Comparison of ENCODE assay signal across 8 cellular contexts in the genomic region with DNA sequence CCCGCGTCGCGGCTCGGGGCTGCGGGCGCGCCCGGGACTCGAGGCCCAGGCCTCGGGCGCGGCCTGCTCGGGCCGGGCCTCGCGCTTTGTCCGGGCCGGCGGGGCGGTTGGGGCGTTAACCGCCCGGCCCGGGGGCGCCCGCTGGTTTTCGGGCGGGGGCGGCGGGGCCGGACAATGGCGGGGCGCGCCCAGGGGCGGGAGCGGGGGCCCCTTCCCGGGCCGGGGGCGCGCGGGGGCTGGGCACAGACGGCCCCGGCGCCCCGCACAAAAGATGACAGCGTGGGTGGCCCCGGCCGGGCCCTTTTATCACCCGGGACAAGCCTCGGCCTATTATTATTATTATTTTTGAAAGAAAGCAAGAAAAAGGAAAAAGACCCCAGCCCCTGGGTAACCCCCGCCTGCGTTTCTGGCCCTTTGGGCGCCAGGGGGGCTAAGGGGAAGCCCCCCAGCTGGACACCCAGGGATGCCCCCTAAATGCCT. TPM values are rescaled to one million over a fixed set of nuclear protein-coding genes. Genes with fewer than 3 reads are reported as not detected.
DNase-seq lines count a peak whose midpoint lies in the region; ATAC-seq, FAIRE-seq and TF ChIP-seq lines count a peak whose summit lies in the region.

No MANE protein-coding gene starts in this region.

- H3K27me3 ChIP-seq in SJCRH30 (no peaks in the 10 kb centered on the region), small intestine (ENCODE audit: control insufficient read depth in 2 of 2, insufficient read depth in 2 of 2, low read length in 2 of 2) (no peaks in the 10 kb centered on the region)

- no peak for TF ChIP-seq CTCF in foreskin fibroblast (IDR thresholded peaks at IDR 0.05; ENCODE audit: low read depth, low read length)

- H3K27ac ChIP-seq in SJCRH30: no peak overlapping the region
- H3K27ac ChIP-seq in small intestine (ENCODE audit: low read depth in 1 of 2, low read length in 1 of 2): peak overlapping the region in 1 of 2 donors; percentile 63

- FAIRE-seq in small intestine (lab: Jason Lieb, UNC): no peak

- 0 to 1% (median 0%) methylated on average over 21 to 54 of the region's 54 CpGs for WGBS in small intestine, 3 donors

- TF ChIP-seq POLR2A in GM18505 (IDR thresholded peaks at IDR 0.05; ENCODE audit: borderline replicate concordance, extremely low read depth, insufficient read depth, insufficient read length): no peak

- DNase-seq in SJCRH30 (no peak), foreskin fibroblast (no peak), small intestine (no peak), kidney tubule cell (ENCODE audit: low spot score) (no peak)
- no peak for DNase-seq in stimulated activated CD4-positive, alpha-beta T cell treated with anti-CD3 and anti-CD28 coated beads, Interleukin-2, amount 100 ng/mL, for 24 hours

- H3K4me3 ChIP-seq in SJCRH30: peak overlapping the region; percentile 66
- H3K4me3 ChIP-seq in foreskin fibroblast (ENCODE audit: low read depth in 1 of 2, low read length in 2 of 2): peak overlapping the region; percentile 73 to 83
- peak overlapping the region; percentile 67 to 88 for H3K4me3 ChIP-seq in small intestine (ENCODE audit: low read depth in 1 of 2, low read length in 2 of 2)

- H3K4me1 ChIP-seq in SJCRH30 (peaks cover 5% of the 10 kb centered on the region; the same call in 1 of the 2 replicates), small intestine (ENCODE audit: control insufficient read depth in 2 of 2, insufficient read depth in 1 of 2, low read depth in 1 of 2, low read length in 1 of 2) (peaks cover 0 to 4% of the 10 kb centered on the region in 2 donors)

- peak; percentile 0 for ATAC-seq in GM21526 (IDR thresholded peaks at IDR 0.05; ENCODE audit: low FRiP score, unreplicated experiment)
- ATAC-seq in GM18505 (IDR thresholded peaks at IDR 0.05; ENCODE audit: unreplicated experiment): no peak
- no peak for ATAC-seq in GM18909 (IDR thresholded peaks at IDR 0.05; ENCODE audit: poor library complexity, unreplicated experiment)

- no peaks in the 10 kb centered on the region for H3K9me3 ChIP-seq in SJCRH30 (replicated peaks)
- no peaks in the 10 kb centered on the region for H3K9me3 ChIP-seq in small intestine (ENCODE audit: control insufficient read depth, low read depth)

- H3K36me3 ChIP-seq in SJCRH30: peaks cover 12% of the 10 kb centered on the region
- H3K36me3 ChIP-seq in small intestine (ENCODE audit: control insufficient read depth in 2 of 2, insufficient read depth in 2 of 2, low read length in 2 of 2): no peaks in the 10 kb centered on the region

RNA-seq across cellular contexts. Expression of a gene that starts 0.4 kb away (rescaled TPM):
- 15.5 and 16.2 TPM in 2 replicates for total RNA-seq in SJCRH30 (2014; rRNA removed; shearing (Covaris generic))
- 10 to 100 TPM in 1 of 3 donors, 1 to 10 TPM in 2; 8.1 to 11.4 (median 9.8) TPM for polyA plus RNA-seq in small intestine
